ENCODE assay signal across 8 cellular contexts in genomic region chr20:18566892-18567738, GRCh38. TPM values are rescaled to one million over a fixed set of nuclear protein-coding genes. Genes with fewer than 3 reads are reported as not detected.
A peak's percentile ranks its signal among the peaks of the same experiment; 100 is the strongest.
DNase-seq lines count a peak whose midpoint lies in the region; ATAC-seq and TF ChIP-seq lines count a peak whose summit lies in the region.

Gene SMIM26 (plus strand): TSS chr20:18567432. CDS start chr20:18567479, 47 bp downstream.

- H3K27me3 ChIP-seq in SK-N-SH (ENCODE audit: insufficient read depth) = no peaks in the 10 kb centered on the region

- H3K4me2 ChIP-seq in SK-N-SH = peak within 1 kb of the TSS; percentile 83

- peaks cover 15 to 25% of the 10 kb centered on the region in 2 experiments for H3K36me3 ChIP-seq in SK-N-SH (replicated peaks in 1 of 2; ENCODE audit: control insufficient read depth in 1 of 2, insufficient read depth in 2 of 2, low read length in 1 of 2)

- peaks cover 23% of the 10 kb centered on the region for H3K79me2 ChIP-seq in SK-N-SH (ENCODE audit: insufficient read depth)

- peak within 1 kb of the TSS; percentile 78 to 85 for H3K27ac ChIP-seq in SK-N-SH (ENCODE audit: low read depth in 2 of 2, low read length in 1 of 2)
- peak within 1 kb of the TSS; percentile 38 for H3K27ac ChIP-seq in temporal lobe (ENCODE audit: low read depth, low read length)

- peak; percentile 99 for ATAC-seq in HG02571 (IDR thresholded peaks at IDR 0.05; ENCODE audit: unreplicated experiment)

- no peaks in the 10 kb centered on the region for H4K20me1 ChIP-seq in SK-N-SH (ENCODE audit: insufficient read depth)

- CTCF ChIA-PET in SK-N-SH (lab: Yijun Ruan, JAX) = interaction anchor here (0.5 to 1.3 kb wide), 2 partner anchors 42 to 66 kb away, joined by 3 read pairs; no protein-coding TSS in a partner anchor

- H3K9me2 ChIP-seq in SK-N-SH = no peaks in the 10 kb centered on the region

- POLR2A ChIA-PET in SK-N-SH (lab: Yijun Ruan, JAX) = interaction anchor here (1.7 to 1.8 kb wide), 2 partner anchors 59 to 100 kb away, joined by 5 to 6 read pairs; partner anchors contain the start of genes DZANK1, POLR3F and SEC23B

- TF ChIP-seq EP300 in SK-N-SH (IDR thresholded peaks at IDR 0.05; ENCODE audit: borderline replicate concordance in 1 of 2, low read depth in 1 of 2, low read length in 1 of 2) = no peak

- H3K4me3 ChIP-seq in SK-N-SH (ENCODE audit: low read depth in 2 of 2, low read length in 1 of 2) = peak within 1 kb of the TSS; percentile 68 to 93

- TF ChIP-seq RAD21 in SK-N-SH (IDR thresholded peaks at IDR 0.05; ENCODE audit: low read length) = no peak

- WGBS in SK-N-SH (ENCODE audit: low lambda C conversion rate) = 1% methylated on average over 19 of the region's 51 CpGs

- H2AFZ ChIP-seq in SK-N-SH (ENCODE audit: low read depth) = peak within 1 kb of the TSS; percentile 94

- H3F3A ChIP-seq in SK-N-SH (replicated peaks; ENCODE audit: insufficient read depth) = peaks cover 25% of the 10 kb centered on the region

- peak within 1 kb of the TSS; percentile 91 for H3K9ac ChIP-seq in SK-N-SH

- DNase-seq in GM04504 (ENCODE audit: low read depth) = peak; percentile 69
- DNase-seq in NCI-H1048 (lab: John Stamatoyannopoulos, UW) = peak; percentile 79
- peak; percentile 90 for DNase-seq in SK-N-SH
- DNase-seq in activated naive CD4-positive, alpha-beta T cell treated with anti-CD3 and anti-CD28 coated beads, Interleukin-2, amount 50 U/mL, for 16 hours = peak; percentile 96
- DNase-seq in globus pallidus (ENCODE audit: low spot score) = peak; percentile 83
- peak; percentile 87 for DNase-seq in occipital lobe (lab: John Stamatoyannopoulos, UW)

- TF ChIP-seq CTCF in SK-N-SH (IDR thresholded peaks at IDR 0.05) = no peak

- H3K4me1 ChIP-seq in SK-N-SH (ENCODE audit: control insufficient read depth in 1 of 2, insufficient read depth in 2 of 2, low read depth in 1 of 2, low read length in 1 of 2) = peaks cover 0 to 4% of the 10 kb centered on the region in 2 experiments; a peak in 1 of 4 replicates

- no peaks in the 10 kb centered on the region for H3K9me3 ChIP-seq in SK-N-SH

TF ChIP-seq in SK-N-SH, 30 proteins besides CTCF, POLR2A, EP300 and RAD21:
- TF ChIP-seq SIN3A (IDR thresholded peaks at IDR 0.05; ENCODE audit: borderline replicate concordance, low read depth, low read length) (peak; percentile 38; the same call in 1 of the 2 replicates), USF1 (IDR thresholded peaks at IDR 0.05; ENCODE audit: borderline replicate concordance, low read depth) (peak; percentile 81), TAF1 (IDR thresholded peaks at IDR 0.05; ENCODE audit: borderline replicate concordance, low read depth, low read length) (peak; percentile 77), CHD2 (IDR thresholded peaks at IDR 0.05; ENCODE audit: low read length, partially characterized antibody) (peak; percentile 76), MAX (IDR thresholded peaks at IDR 0.05; ENCODE audit: low read depth) (peak; percentile 91), USF2 (IDR thresholded peaks at IDR 0.05; ENCODE audit: borderline replicate concordance, low read depth, low read length) (peak; percentile 45; the same call in 1 of the 2 replicates), ZBTB33 (IDR thresholded peaks at IDR 0.05; ENCODE audit: borderline replicate concordance, low read depth) (peak; percentile 9; the same call in 1 of the 2 replicates), TCF12 (IDR thresholded peaks at IDR 0.05) (no peak), GABPA (IDR thresholded peaks at IDR 0.05; ENCODE audit: low read depth) (peak; percentile 94), ELF1 (IDR thresholded peaks at IDR 0.05) (peak; percentile 80), POLR2AphosphoS5 (IDR thresholded peaks at IDR 0.05; ENCODE audit: low read depth, low read length) (peak; percentile 89; the same call in 1 of the 2 replicates), FOSL2 (IDR thresholded peaks at IDR 0.05; ENCODE audit: borderline replicate concordance, low read depth) (no peak), YY1 (IDR thresholded peaks at IDR 0.05; ENCODE audit: low read depth) (peak; percentile 21; the same call in 1 of the 2 replicates), EZH2phosphoT487 (IDR thresholded peaks at IDR 0.05; ENCODE audit: borderline replicate concordance, low read depth) (no peak), MXI1 (IDR thresholded peaks at IDR 0.05; ENCODE audit: low read depth, low read length) (peak; percentile 93)

RNA-seq across cellular contexts. Expression of gene SMIM26, which starts in this region (rescaled TPM):
- 155 TPM in 2 replicates for polyA plus RNA-seq in SK-N-SH (2012; rRNA removed)
- polyA plus RNA-seq in SK-N-SH (2012; cell fraction: cytosol; rRNA removed) = 181 and 229 TPM in 2 replicates
- polyA plus RNA-seq in SK-N-SH (2012; cell fraction: nucleus; rRNA removed) = 42.0 and 52.5 TPM in 2 replicates
- total RNA-seq in occipital lobe = 76.3 TPM
- 49.9 TPM for total RNA-seq in temporal lobe

Comparison
In these comparisons a context has a peak if more than half of its experiments do, and no peak if none do; other contexts are left out.
1. Peak in every context shown above with its lines: DNase-seq, ATAC-seq, H3K4me3 ChIP-seq and H3K27ac ChIP-seq.